In the genomic region with DNA sequence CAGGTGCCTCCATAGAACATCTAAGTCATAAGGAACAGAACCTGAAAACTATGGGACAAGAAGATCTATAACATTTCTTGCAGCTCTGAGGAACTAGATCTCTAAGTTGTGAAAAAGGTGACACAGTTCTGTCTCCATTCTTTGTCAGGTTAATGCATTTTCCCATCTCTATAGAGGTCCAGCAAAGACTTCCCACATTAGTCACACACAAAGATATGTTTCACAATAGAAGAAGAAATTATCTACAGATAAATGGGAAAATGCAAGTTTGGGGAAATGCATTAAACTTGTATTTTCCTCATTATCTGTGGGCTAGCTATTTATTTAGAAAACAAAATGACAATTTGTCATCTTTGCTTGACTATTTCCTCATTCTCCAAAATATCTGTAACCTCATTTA, we compare ENCODE assay signal across 19 cellular contexts.
A peak's percentile ranks its signal among the peaks of the same experiment; 100 is the strongest.
DNase-seq lines count a peak whose midpoint lies in the region; ATAC-seq, FAIRE-seq and TF ChIP-seq lines count a peak whose summit lies in the region.
"Had no signal": no experiment of that assay in that cellular context is flagged by ENCODE, and none has a peak within 500 bp of the region (broad histone marks: within the 10 kb centered on the region; RNA-seq: fewer than 3 reads in every experiment).

No MANE protein-coding gene starts in this region.

- H2BK15ac ChIP-seq in mesenchymal stem cell (ENCODE audit: low read depth, poor library complexity, severe bottlenecking), result no peak overlapping the region

- no peak overlapping the region for H2AFZ ChIP-seq in mesenchymal stem cell (ENCODE audit: low read depth, low read length)

- H3K27me3 Mint-ChIP-seq in chondrocyte (ENCODE audit: low read depth), result no peaks in the 10 kb centered on the region

- H3K9me3 ChIP-seq in A549 (peaks cover 28% of the 10 kb centered on the region; the same call in 2 of the 3 replicates), mesenchymal stem cell (ENCODE audit: control insufficient read depth, low read length) (no peaks in the 10 kb centered on the region)
- H3K9me3 ChIP-seq: SJSA1 had no signal

- no peak for TF ChIP-seq POLR2A in A549 (IDR thresholded peaks at IDR 0.05; ENCODE audit: low read length)

- TF ChIP-seq CTCF in A549 (IDR thresholded peaks at IDR 0.05) (no peak), chondrocyte (IDR thresholded peaks at IDR 0.05) (no peak)

- no peak for TF ChIP-seq EP300 in A549 (IDR thresholded peaks at IDR 0.05)

- peak overlapping the region; percentile 6 to 48 for H3K18ac ChIP-seq in mesenchymal stem cell (ENCODE audit: low read depth in 1 of 2, low read length in 2 of 2)

- no peak overlapping the region for H3K4me2 ChIP-seq in A549
- no peak overlapping the region for H3K4me2 ChIP-seq in mesenchymal stem cell (ENCODE audit: low read length, poor library complexity, severe bottlenecking)

- H3K36me3 ChIP-seq in mesenchymal stem cell (ENCODE audit: control insufficient read depth in 1 of 2, insufficient read depth in 2 of 2, low read depth in 1 of 2, low read length in 2 of 2), result no peaks in the 10 kb centered on the region
- H3K36me3 ChIP-seq: SJSA1 had no signal

- H4K8ac ChIP-seq in mesenchymal stem cell (ENCODE audit: low read length), result no peak overlapping the region

- no peak overlapping the region for H3K14ac ChIP-seq in mesenchymal stem cell (ENCODE audit: low read length in 2 of 2)

- H3K4me3 Mint-ChIP-seq in chondrocyte (ENCODE audit: unreplicated experiment), result no peak overlapping the region
- H3K4me3 Mint-ChIP-seq: CD14-positive monocyte, IgD-negative memory B cell had no signal

- POLR2A ChIA-PET in A549 (lab: Yijun Ruan, JAX), result interaction anchor here (1.2 to 1.6 kb wide), 3 partner anchors 22 to 459 kb away, joined by 3 to 7 read pairs (median 7); partner anchors contain the start of gene PAPPA

- peaks cover 3% of the 10 kb centered on the region for H3K36me3 Mint-ChIP-seq in chondrocyte (ENCODE audit: low read depth)
- H3K36me3 Mint-ChIP-seq: CD14-positive monocyte, IgD-negative memory B cell had no signal

- H2AK5ac ChIP-seq in mesenchymal stem cell (ENCODE audit: low read length, severe bottlenecking), result peak overlapping the region; percentile 15

- peak overlapping the region; percentile 32 for H3K9ac ChIP-seq in mesenchymal stem cell (ENCODE audit: low read length)

- H3K4me1 ChIP-seq in A549, result peaks cover 31% of the 10 kb centered on the region
- peaks cover 3% of the 10 kb centered on the region for H3K4me1 ChIP-seq in mesenchymal stem cell (ENCODE audit: control insufficient read depth, insufficient read depth, low read depth, low read length)

- DNase-seq in A549 (ENCODE audit: low read depth in 1 of 2, low spot score in 1 of 2), result no peak
- DNase-seq in LHCN-M2 (ENCODE audit: low read depth), result peak; percentile 21
- no peak for DNase-seq in chondrocyte (ENCODE audit: low spot score)
- DNase-seq in mesenchymal stem cell, result peak; percentile 52
- no peak for DNase-seq in HUDEP-2 (lab: John Stamatoyannopoulos, UW; ENCODE audit: unreplicated experiment in 76 of 76)
- DNase-seq in activated T-cell treated with anti-CD3 and anti-CD28 coated beads, Interleukin-2, amount 50 U/mL, for 48 hours, result no peak
- DNase-seq: AML-193, Kasumi-1, NCI-H1417, NCI-H1930, NCI-H2171, NCI-H446 treated with DMSO at 0.1 percent for 48 hours, SW 1271 had no signal

- peak overlapping the region; percentile 75 to 86 for H3K27ac ChIP-seq in A549
- no peak overlapping the region for H3K27ac ChIP-seq in mesenchymal stem cell (ENCODE audit: low read length, poor library complexity, severe bottlenecking)
- H3K27ac ChIP-seq: SJSA1 had no signal

- peak overlapping the region; percentile 18 for H3K27ac Mint-ChIP-seq in chondrocyte (ENCODE audit: unreplicated experiment)
- H3K27ac Mint-ChIP-seq: CD14-positive monocyte, IgD-negative memory B cell had no signal

- no peaks in the 10 kb centered on the region for H3K79me1 ChIP-seq in mesenchymal stem cell (replicated peaks; ENCODE audit: low read length, poor library complexity, severe bottlenecking)

- H2BK12ac ChIP-seq in mesenchymal stem cell (ENCODE audit: low read length in 2 of 2), result no peak overlapping the region

- H3K27me3 ChIP-seq in mesenchymal stem cell (ENCODE audit: control insufficient read depth in 1 of 2, insufficient read depth in 1 of 2, low read length in 2 of 2), result no peaks in the 10 kb centered on the region
- H3K27me3 ChIP-seq: SJSA1 had no signal

- H4K91ac ChIP-seq in mesenchymal stem cell (ENCODE audit: low read length), result no peak overlapping the region

- CTCF ChIA-PET in A549 (lab: Yijun Ruan, JAX), result interaction anchor here (0.8 to 6.2 kb wide), 9 partner anchors 102 to 876 kb away, joined by 3 to 88 read pairs (median 4); no protein-coding TSS in a partner anchor

- H2BK120ac ChIP-seq in mesenchymal stem cell (ENCODE audit: low read depth, low read length), result no peak overlapping the region

- H3K9me3 Mint-ChIP-seq in chondrocyte (ENCODE audit: low read depth), result peaks cover 5% of the 10 kb centered on the region
- H3K9me3 Mint-ChIP-seq: CD14-positive monocyte had no signal

- no peak for ATAC-seq in A549
- no peak for ATAC-seq in GM18511 (IDR thresholded peaks at IDR 0.05; ENCODE audit: unreplicated experiment)
- ATAC-seq in GM19328 (IDR thresholded peaks at IDR 0.05; ENCODE audit: unreplicated experiment), result no peak

- peaks cover 49% of the 10 kb centered on the region for H3K4me1 Mint-ChIP-seq in chondrocyte (ENCODE audit: low read depth)
- H3K4me1 Mint-ChIP-seq: CD14-positive monocyte, IgD-negative memory B cell had no signal

- no peak overlapping the region for H3K4me3 ChIP-seq in A549
- H3K4me3 ChIP-seq in mesenchymal stem cell (ENCODE audit: insufficient read depth in 1 of 2, low read depth in 1 of 2, low read length in 2 of 2), result no peak overlapping the region
- H3K4me3 ChIP-seq: SJSA1 had no signal

- H2BK5ac ChIP-seq in mesenchymal stem cell (ENCODE audit: low read depth, low read length, poor library complexity, severe bottlenecking), result no peak overlapping the region

- H3K4ac ChIP-seq in mesenchymal stem cell (ENCODE audit: low read depth in 1 of 2, low read length in 2 of 2), result peak overlapping the region in 1 of 2 experiments; percentile 58

- FAIRE-seq in A549 (lab: Jason Lieb, UNC), result peak; percentile 63
- FAIRE-seq: GM19239 had no signal

- H3K23ac ChIP-seq in mesenchymal stem cell (ENCODE audit: low read length in 2 of 2), result no peak overlapping the region

- TF ChIP-seq RAD21 in A549 (conservative IDR thresholded peaks at IDR 0.05 in 1 of 2, IDR thresholded peaks at IDR 0.05 in 1 of 2), result no peak

TF ChIP-seq in A549, 52 proteins besides CTCF, POLR2A, EP300 and RAD21:
- no peak for TF ChIP-seq HOXA7 (CRISPR knock-in tag; IDR thresholded peaks at IDR 0.05)
- no peak for TF ChIP-seq HOXB5 (CRISPR knock-in tag; IDR thresholded peaks at IDR 0.05)
- TF ChIP-seq, protein P1, sequence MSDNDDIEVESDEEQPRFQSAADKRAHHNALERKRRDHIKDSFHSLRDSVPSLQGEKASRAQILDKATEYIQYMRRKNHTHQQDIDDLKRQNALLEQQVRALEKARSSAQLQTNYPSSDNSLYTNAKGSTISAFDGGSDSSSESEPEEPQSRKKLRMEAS (IDR thresholded peaks at IDR 0.05), result no peak
- TF ChIP-seq BHLHE40 (IDR thresholded peaks at IDR 0.05; ENCODE audit: low read depth, low read length), result no peak
- no peak for TF ChIP-seq RFX5 (IDR thresholded peaks at IDR 0.05)
- no peak for TF ChIP-seq CHD4 (IDR thresholded peaks at IDR 0.05; ENCODE audit: borderline replicate concordance)
- TF ChIP-seq NR3C1 (IDR thresholded peaks at IDR 0.05), result no peak
- TF ChIP-seq HEYL (CRISPR knock-in tag; IDR thresholded peaks at IDR 0.05), result no peak
- no peak for TF ChIP-seq NPAS2 (CRISPR knock-in tag; IDR thresholded peaks at IDR 0.05; ENCODE audit: borderline replicate concordance)
- TF ChIP-seq CBX8 (IDR thresholded peaks at IDR 0.05), result no peak

Comparison
In these comparisons a context has a peak if more than half of its experiments do, and no peak if none do; other contexts are left out.
1. DNase-seq: peak in LHCN-M2 (single experiment) and mesenchymal stem cell (single experiment); none in A549 (0 of 2), chondrocyte (single experiment), HUDEP-2 (0 of 76) and activated T-cell treated with anti-CD3 and anti-CD28 coated beads, Interleukin-2, amount 50 U/mL, for 48 hours (0 of 2).